Comparison of ENCODE assay signal across 8 cellular contexts in the genomic region with DNA sequence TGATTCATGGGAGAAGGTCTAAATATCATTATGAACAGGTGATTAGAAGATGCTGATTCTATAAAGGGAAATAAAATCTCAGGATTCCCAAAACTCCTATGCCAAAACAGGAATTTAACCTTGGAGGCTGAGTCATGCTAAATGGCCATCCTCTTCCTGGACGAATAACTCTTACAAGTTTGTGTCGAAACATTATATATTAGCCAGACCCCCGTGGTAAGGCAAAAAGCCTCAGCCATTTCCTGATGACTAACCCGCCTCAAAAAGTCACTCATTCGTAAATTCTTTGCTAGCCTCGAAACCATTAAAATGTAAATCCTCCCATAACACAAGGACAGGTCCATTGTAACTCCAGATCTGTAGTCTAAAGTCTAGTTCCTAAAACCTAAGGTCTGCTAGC. TPM values are rescaled to one million over a fixed set of nuclear protein-coding genes. Genes with fewer than 3 reads are reported as not detected.
A peak's percentile ranks its signal among the peaks of the same experiment; 100 is the strongest.
DNase-seq lines count a peak whose midpoint lies in the region; ATAC-seq and TF ChIP-seq lines count a peak whose summit lies in the region.

No MANE protein-coding gene starts in this region.

- TF ChIP-seq CTCF in AG10803 (conservative IDR thresholded peaks at IDR 0.05; ENCODE audit: low read length) (no peak), fibroblast of villous mesenchyme (IDR thresholded peaks at IDR 0.05; ENCODE audit: insufficient read depth, low read depth, low read length) (no peak)

- DNase-seq in AG10803 (ENCODE audit: low read depth) (peak; percentile 93), M059J (ENCODE audit: low read depth) (peak; percentile 83), fibroblast of villous mesenchyme (ENCODE audit: low read depth) (peak; percentile 95), NCI-H446 treated with DMSO at 0.1 percent for 48 hours (lab: John Stamatoyannopoulos, UW) (no peak)
- DNase-seq in activated effector memory CD4-positive, alpha-beta T cell treated with Interleukin-2 at 50 U/mL for 16 hours, result no peak

- peak; percentile 49 for ATAC-seq in GM21576 (IDR thresholded peaks at IDR 0.05; ENCODE audit: unreplicated experiment)
- ATAC-seq in HG02763 (IDR thresholded peaks at IDR 0.05; ENCODE audit: unreplicated experiment), result no peak
- no peak for ATAC-seq in GM19328 (IDR thresholded peaks at IDR 0.05; ENCODE audit: unreplicated experiment)

- H3K4me3 ChIP-seq in AG10803 (ENCODE audit: low read length) (no peak overlapping the region), fibroblast of villous mesenchyme (ENCODE audit: low read depth, low read length) (no peak overlapping the region)

RNA-seq across cellular contexts. Expression of a gene that starts 32.0 kb away (rescaled TPM):
- total RNA-seq in M059J (2014; rRNA removed; shearing (Covaris generic)), result 15.2 and 22.4 TPM in 2 replicates
- 29.0 and 41.9 TPM in 2 replicates for total RNA-seq in fibroblast of villous mesenchyme

Comparison
In these comparisons a context has a peak if more than half of its experiments do, and no peak if none do; other contexts are left out.
1. DNase-seq: peak in AG10803 (single experiment), M059J (single experiment) and fibroblast of villous mesenchyme (single experiment); none in activated effector memory CD4-positive, alpha-beta T cell treated with Interleukin-2 at 50 U/mL for 16 hours (single experiment) and NCI-H446 treated with DMSO at 0.1 percent for 48 hours (single experiment).